Comparison of ENCODE assay signal across 21 cellular contexts in genomic region chr17:6470146-6470718, GRCh38. TPM values are rescaled to one million over a fixed set of nuclear protein-coding genes. Genes with fewer than 3 reads are reported as not detected.
DNase-seq lines count a peak whose midpoint lies in the region; ATAC-seq and TF ChIP-seq lines count a peak whose summit lies in the region.
"Had no signal": no experiment of that assay in that cellular context is flagged by ENCODE, and none has a peak within 500 bp of the region (broad histone marks: within the 10 kb centered on the region; RNA-seq: fewer than 3 reads in every experiment).

No MANE protein-coding gene starts in this region.

- TF ChIP-seq POLR2A in IMR-90 (IDR thresholded peaks at IDR 0.05; ENCODE audit: low read depth, low read length) (no peak), spleen (IDR thresholded peaks at IDR 0.05) (no peak)

- ATAC-seq in GM23338 (no peak), IMR-90 (ENCODE audit: low read depth) (no peak), lower lobe of right lung (no peak), GM19324 (IDR thresholded peaks at IDR 0.05; ENCODE audit: low FRiP score, unreplicated experiment) (no peak), GM21737 (IDR thresholded peaks at IDR 0.05; ENCODE audit: unreplicated experiment) (no peak)
- ATAC-seq in activated T-cell treated with anti-CD3 and anti-CD28 coated beads, Interleukin-2, amount 50 U/mL, for 4 hours = no peak
- ATAC-seq: GM12878 had no signal

- H3K4me2 ChIP-seq in GM23338 = no peak overlapping the region
- no peak overlapping the region for H3K4me2 ChIP-seq in IMR-90 (ENCODE audit: low read depth, low read length)

- no peak overlapping the region for H4K5ac ChIP-seq in IMR-90 (ENCODE audit: low read depth, low read length)

- in situ Hi-C loops in IMR-90 (cut with MboI; ENCODE audit: low sequenced_read_pairs) = loop anchor here (10.0 kb wide), 1 partner anchor 175 kb away; the partner anchor contains the start of genes KIAA0753 and TXNDC17

- no peaks in the 10 kb centered on the region for H3K79me1 ChIP-seq in IMR-90 (ENCODE audit: low read depth in 1 of 2, low read length in 2 of 2)

- peaks cover 7% of the 10 kb centered on the region; the same call in 1 of the 2 replicates for H3K9me1 ChIP-seq in IMR-90 (ENCODE audit: insufficient read depth, low read length)

- no peak overlapping the region for H3K56ac ChIP-seq in IMR-90 (ENCODE audit: extremely low read depth, insufficient read depth, low read length)

- dilution Hi-C loops in IMR-90 (cut with HindIII; ENCODE audit: low sequenced_read_pairs, unreplicated experiment) = no loop called here

- no peak overlapping the region for H4K91ac ChIP-seq in IMR-90 (ENCODE audit: insufficient read depth, low read depth, low read length)

- no peak overlapping the region for H3K27ac ChIP-seq in GM23338 (ENCODE audit: low read depth)
- H3K27ac ChIP-seq in IMR-90 (ENCODE audit: insufficient read depth, low read length) = no peak overlapping the region
- H3K27ac ChIP-seq in lower lobe of right lung = no peak overlapping the region
- peak overlapping the region in 6 of 8 donors; percentile 13 to 66 (median 57) for H3K27ac ChIP-seq in spleen

- H4K20me1 ChIP-seq in GM23338 (replicated peaks; ENCODE audit: insufficient read depth) (no peaks in the 10 kb centered on the region), IMR-90 (ENCODE audit: insufficient read depth, low read length) (peaks cover 5% of the 10 kb centered on the region; the same call in 1 of the 2 replicates)

- H3K27me3 Mint-ChIP-seq in GM23338 (ENCODE audit: insufficient read depth, low read depth, poor library complexity) = peaks cover 11% of the 10 kb centered on the region
- H3K27me3 Mint-ChIP-seq in activated T-cell treated with anti-CD3 and anti-CD28 coated beads, Interleukin-2, amount 50 U/mL, for 4 hours (ENCODE audit: low read depth) = peaks cover 2% of the 10 kb centered on the region

- intact Hi-C loops in IMR-90 (cut with micrococcal nuclease) (loop anchor here (5.0 kb wide), 2 partner anchors 87 to 122 kb away; partner anchors contain the start of gene PITPNM3), lower lobe of right lung (cut with DNase I) (no loop called here), spleen (cut with DNase I; ENCODE audit: low total_unique reads) (loop anchor here (5.0 kb wide), 2 partner anchors 87 to 177 kb away; partner anchors contain the start of gene PITPNM3)

- BruUV-seq in IMR-90 (replicated peaks; lab: Mats Ljungman, UMichigan) = no TSS peak

- H3K4me3 ChIP-seq in GM23338 = no peak overlapping the region
- no peak overlapping the region for H3K4me3 ChIP-seq in IMR-90 (ENCODE audit: insufficient read depth, low read depth, low read length)
- H3K4me3 ChIP-seq in lower lobe of right lung = no peak overlapping the region
- H3K4me3 ChIP-seq in spleen = no peak overlapping the region
- H3K4me3 ChIP-seq: GM12878 had no signal

- no peak overlapping the region for H3K9ac ChIP-seq in IMR-90 (ENCODE audit: low read depth, low read length)

- no peak overlapping the region for H2AK9ac ChIP-seq in IMR-90 (replicated peaks; ENCODE audit: low read depth, low read length, poor library complexity)

- TF ChIP-seq CTCF in GM23338 (conservative IDR thresholded peaks at IDR 0.05; ENCODE audit: low read depth in 2 of 2) (no peak), IMR-90 (conservative IDR thresholded peaks at IDR 0.05; ENCODE audit: low read depth, low read length) (no peak), lower lobe of right lung (IDR thresholded peaks at IDR 0.05) (no peak), spleen (IDR thresholded peaks at IDR 0.05 in 8 of 11, conservative IDR thresholded peaks at IDR 0.05 in 3 of 11) (no peak)

- no peak overlapping the region for H3K18ac ChIP-seq in IMR-90 (ENCODE audit: low read depth, low read length)

- H3K4ac ChIP-seq in IMR-90 (ENCODE audit: low read depth, low read length) = no peak overlapping the region

- no peak overlapping the region for H2AFZ ChIP-seq in GM23338
- no peak overlapping the region for H2AFZ ChIP-seq in IMR-90 (replicated peaks; ENCODE audit: low read length, poor library complexity)

- no peak overlapping the region for H3K14ac ChIP-seq in IMR-90 (replicated peaks; ENCODE audit: low read depth, low read length)

- no peak for DNase-seq in GM23338 (ENCODE audit: low spot score)
- DNase-seq in IMR-90 = no peak
- peak; percentile 28 for DNase-seq in lower lobe of right lung
- no peak for DNase-seq in spleen
- DNase-seq in activated T-cell treated with anti-CD3 and anti-CD28 coated beads, Interleukin-2, amount 50 U/mL, for 4 hours = no peak
- DNase-seq: ACHN; BE2C; C1 segment of cervical spinal cord; CD4-positive, CD25-positive, alpha-beta regulatory T cell; CD8-positive, alpha-beta memory T cell; COR-L47; DMS 273 treated with DMSO at 0.1 percent for 48 hours; DMS53; DND-41; GOT3; H9 had no signal

- no peak overlapping the region for H2BK20ac ChIP-seq in IMR-90 (ENCODE audit: low read depth, low read length)

- H3K79me2 ChIP-seq in GM23338 (replicated peaks; ENCODE audit: insufficient read depth) = no peaks in the 10 kb centered on the region

- no peak overlapping the region for H3K23ac ChIP-seq in IMR-90 (ENCODE audit: low read depth, low read length)

- no peaks in the 10 kb centered on the region; the same call in 1 of the 3 replicates for H3K9me3 Mint-ChIP-seq in GM23338
- H3K9me3 Mint-ChIP-seq in activated T-cell treated with anti-CD3 and anti-CD28 coated beads, Interleukin-2, amount 50 U/mL, for 4 hours = no peaks in the 10 kb centered on the region
- H3K9me3 Mint-ChIP-seq: CD4-positive, CD25-positive, alpha-beta regulatory T cell; CD8-positive, alpha-beta memory T cell had no signal

- no peak overlapping the region for H3K4me3 Mint-ChIP-seq in GM23338
- no peak overlapping the region for H3K4me3 Mint-ChIP-seq in activated T-cell treated with anti-CD3 and anti-CD28 coated beads, Interleukin-2, amount 50 U/mL, for 4 hours
- H3K4me3 Mint-ChIP-seq: CD4-positive, CD25-positive, alpha-beta regulatory T cell; CD8-positive, alpha-beta memory T cell; H9; IgD-negative memory B cell had no signal

- CTCF ChIA-PET in IMR-90 (lab: Yijun Ruan, JAX) = no interaction called here

- H3K9me2 ChIP-seq in GM23338 (ENCODE audit: insufficient read depth) = no peaks in the 10 kb centered on the region

- H4K8ac ChIP-seq in IMR-90 (ENCODE audit: low read depth in 2 of 2, low read length in 2 of 2) = no peak overlapping the region

- no peak overlapping the region for H2BK5ac ChIP-seq in IMR-90 (ENCODE audit: low read depth, low read length, poor library complexity, severe bottlenecking)

- TF ChIP-seq RAD21 in IMR-90 (IDR thresholded peaks at IDR 0.05; ENCODE audit: low read length) = no peak

- H2AK5ac ChIP-seq in IMR-90 (ENCODE audit: low read depth, low read length) = peak overlapping the region; percentile 9; the same call in 1 of the 2 replicates

- 100% methylated on average over 3 of the region's 24 CpGs; no CpG with 5 or more reads in 1 of the 2 experiments for WGBS in IMR-90 (ENCODE audit: extremely low coverage in 2 of 2, insufficient read length in 1 of 2), 2 experiments
- WGBS in spleen, 5 donors = 77 to 84% (median 81%) methylated on average over 22 to 24 of the region's 24 CpGs

- POLR2A ChIA-PET in IMR-90 (lab: Charles Lee; ENCODE audit: unreplicated experiment) = no interaction called here

- H3K4me1 ChIP-seq in GM23338 (ENCODE audit: insufficient read depth) (no peaks in the 10 kb centered on the region), IMR-90 (ENCODE audit: control insufficient read depth, insufficient read depth, low read length) (peaks cover 9% of the 10 kb centered on the region), lower lobe of right lung (no peaks in the 10 kb centered on the region), spleen (peaks cover 0 to 42% (median 27%) of the 10 kb centered on the region in 6 donors)
- H3K4me1 ChIP-seq: BE2C had no signal

- H3K27me3 ChIP-seq in GM23338 (ENCODE audit: insufficient read depth) = no peaks in the 10 kb centered on the region
- H3K27me3 ChIP-seq in IMR-90 (ENCODE audit: control insufficient read depth, insufficient read depth, low read length) = no peaks in the 10 kb centered on the region
- H3K27me3 ChIP-seq in lower lobe of right lung (ENCODE audit: low read depth) = no peaks in the 10 kb centered on the region
- no peaks in the 10 kb centered on the region for H3K27me3 ChIP-seq in spleen (replicated peaks in 1 of 7)
- H3K27me3 ChIP-seq: BE2C had no signal

- peaks cover 24% of the 10 kb centered on the region for H3K4me1 Mint-ChIP-seq in GM23338
- peaks cover 2% of the 10 kb centered on the region for H3K4me1 Mint-ChIP-seq in activated T-cell treated with anti-CD3 and anti-CD28 coated beads, Interleukin-2, amount 50 U/mL, for 4 hours (ENCODE audit: low read depth)
- H3K4me1 Mint-ChIP-seq: CD8-positive, alpha-beta memory T cell had no signal

- H2BK120ac ChIP-seq in IMR-90 (ENCODE audit: low read depth, low read length) = no peak overlapping the region

- no peaks in the 10 kb centered on the region for H3F3A ChIP-seq in GM23338 (replicated peaks; ENCODE audit: low read depth)

- H2BK15ac ChIP-seq in IMR-90 (ENCODE audit: low read depth, low read length) = no peak overlapping the region

- H3K9me3 ChIP-seq in IMR-90 (ENCODE audit: control insufficient read depth, insufficient read depth, low read length) = peaks cover 2% of the 10 kb centered on the region; the same call in 1 of the 2 replicates
- no peaks in the 10 kb centered on the region for H3K9me3 ChIP-seq in lower lobe of right lung
- H3K9me3 ChIP-seq in spleen = no peaks in the 10 kb centered on the region
- H3K9me3 ChIP-seq: BE2C had no signal

- no peaks in the 10 kb centered on the region for H3K36me3 ChIP-seq in GM23338 (ENCODE audit: insufficient read depth)
- no peaks in the 10 kb centered on the region for H3K36me3 ChIP-seq in IMR-90 (ENCODE audit: control insufficient read depth, insufficient read depth, low read length)
- no peaks in the 10 kb centered on the region for H3K36me3 ChIP-seq in lower lobe of right lung
- peaks cover 0 to 95% (median 13%) of the 10 kb centered on the region in 6 donors for H3K36me3 ChIP-seq in spleen
- H3K36me3 ChIP-seq: BE2C had no signal

- no peaks in the 10 kb centered on the region for H3K36me3 Mint-ChIP-seq in GM23338 (ENCODE audit: low read depth)
- H3K36me3 Mint-ChIP-seq in activated T-cell treated with anti-CD3 and anti-CD28 coated beads, Interleukin-2, amount 50 U/mL, for 4 hours (ENCODE audit: insufficient read depth) = no peaks in the 10 kb centered on the region
- H3K36me3 Mint-ChIP-seq: CD4-positive, CD25-positive, alpha-beta regulatory T cell; CD8-positive, alpha-beta memory T cell had no signal

- peak overlapping the region; percentile 60; the same call in 1 of the 2 replicates for H3K27ac Mint-ChIP-seq in GM23338
- H3K27ac Mint-ChIP-seq: CD4-positive, CD25-positive, alpha-beta regulatory T cell; CD8-positive, alpha-beta memory T cell; IgD-negative memory B cell had no signal

RNA-seq across cellular contexts. Expression of gene PIMREG, which starts 26.0 kb away (rescaled TPM):
- total RNA-seq in GM23338 (2014; rRNA removed; shearing (Covaris generic)) = 137 and 144 TPM in 2 replicates
- polyA plus RNA-seq in GM23338 (2016; fragmentation: Nextera tagmentation; extraction: Ambion mirVana) (81.7 and 87.8 TPM in 2 replicates), IMR-90 (2012; rRNA removed) (25.9 and 36.8 TPM in 2 replicates), spleen (1 to 10 TPM; 1.3 to 4.0 (median 1.6) TPM)
- total RNA-seq in IMR-90 (2012; rRNA removed) (19.4 and 21.5 TPM in 2 replicates), lower lobe of right lung (0.62 TPM), spleen (10 to 100 TPM in 1 of 7 donors, 1 to 10 TPM in 6; 1.8 to 11.6 (median 3.9) TPM)
- polyA plus RNA-seq in IMR-90 (2012; cell fraction: cytosol; rRNA removed) = 15.5 and 16.4 TPM in 2 replicates
- 8.6 and 18.5 TPM in 2 replicates for polyA plus RNA-seq in IMR-90 (2012; cell fraction: nucleus; rRNA removed; ENCODE audit: low replicate concordance)
- total RNA-seq in activated T-cell treated with anti-CD3 and anti-CD28 coated beads, Interleukin-2, amount 50 U/mL, for 4 hours = 1 to 10 TPM in 2 of 3 donors, under 1 TPM in 1; 0.82 to 1.9 (median 1.7) TPM
- total RNA-seq: CD4-positive, CD25-positive, alpha-beta regulatory T cell had no signal
- polyA plus RNA-seq: CD8-positive, alpha-beta memory T cell; IgD-negative memory B cell had no signal

RNA-seq across cellular contexts. Expression of gene AIPL1, which starts 35.3 kb away (rescaled TPM):
- 0.17 and 0.43 TPM in 2 replicates for total RNA-seq in GM23338 (2014; rRNA removed; shearing (Covaris generic))
- 0.24 and 0.30 TPM in 2 replicates for polyA plus RNA-seq in GM23338 (2016; fragmentation: Nextera tagmentation; extraction: Ambion mirVana)
- total RNA-seq in IMR-90 (2012; rRNA removed) = not detected in 2 replicates
- polyA plus RNA-seq in IMR-90 (2012; rRNA removed) = not detected in 2 replicates
- 0.02 TPM in 1 of 2 replicates, not detected in the other for polyA plus RNA-seq in IMR-90 (2012; cell fraction: cytosol; rRNA removed)
- polyA plus RNA-seq in IMR-90 (2012; cell fraction: nucleus; rRNA removed; ENCODE audit: low replicate concordance) = not detected in 2 replicates
- not detected for total RNA-seq in lower lobe of right lung
- under 1 TPM in 4 of 7 donors, not detected in 3; 0.17 to 0.34 (median 0.29) TPM for total RNA-seq in spleen
- polyA plus RNA-seq in spleen = under 1 TPM in 2 of 3 donors, not detected in 1; 0.10 to 0.24 TPM
- total RNA-seq in activated T-cell treated with anti-CD3 and anti-CD28 coated beads, Interleukin-2, amount 50 U/mL, for 4 hours = not detected
- total RNA-seq: CD4-positive, CD25-positive, alpha-beta regulatory T cell; CD8-positive, alpha-beta memory T cell; G401; GM12878 had no signal
- polyA plus RNA-seq: CD4-positive, CD25-positive, alpha-beta regulatory T cell; CD8-positive, alpha-beta memory T cell; GM12878; IgD-negative memory B cell had no signal

Comparison
In these comparisons a context has a peak if more than half of its experiments do, and no peak if none do; other contexts are left out.
1. H3K27ac ChIP-seq: peak in spleen (6 of 8); none in GM23338 (single experiment), IMR-90 (single experiment) and lower lobe of right lung (single experiment).